12 cellular contexts compared by ENCODE assay signal in genomic region chr5:150180241-150181027, GRCh38. TPM values are rescaled to one million over a fixed set of nuclear protein-coding genes. Genes with fewer than 3 reads are reported as not detected.
DNase-seq lines count a peak whose midpoint lies in the region; ATAC-seq and TF ChIP-seq lines count a peak whose summit lies in the region.
"Had no signal": no experiment of that assay in that cellular context is flagged by ENCODE, and none has a peak within 500 bp of the region (broad histone marks: within the 10 kb centered on the region; RNA-seq: fewer than 3 reads in every experiment).

No MANE protein-coding gene starts in this region.

- no peaks in the 10 kb centered on the region for H3K27me3 Mint-ChIP-seq in osteocyte (ENCODE audit: unreplicated experiment)

- H3K4me1 ChIP-seq in HEK293 (ENCODE audit: control insufficient read depth, insufficient read depth, low read length) (0 out of 2 replicates have a peak, but pooled peaks cover 3% of the 10 kb centered on the region), smooth muscle cell (ENCODE audit: low read depth) (no peaks in the 10 kb centered on the region)

- no peaks in the 10 kb centered on the region for H3K36me3 ChIP-seq in HEK293 (ENCODE audit: control insufficient read depth in 2 of 2, insufficient read depth in 1 of 2, low read length in 2 of 2)
- no peaks in the 10 kb centered on the region for H3K36me3 ChIP-seq in smooth muscle cell (ENCODE audit: low read depth)

- H3K9me3 Mint-ChIP-seq in osteocyte (ENCODE audit: unreplicated experiment), result no peaks in the 10 kb centered on the region
- H3K9me3 Mint-ChIP-seq: activated T-cell treated with anti-CD3 and anti-CD28 coated beads, Interleukin-2, amount 50 U/mL, for 72 hours had no signal

- DNase-seq in cardiac fibroblast (ENCODE audit: low read depth in 2 of 2) (peak; percentile 13 to 91), left lobe of liver (ENCODE audit: low spot score) (peak; percentile 83), smooth muscle cell (lab: John Stamatoyannopoulos, UW; ENCODE audit: unreplicated experiment) (no peak), GOT3 (lab: John Stamatoyannopoulos, UW) (no peak), osteocyte (ENCODE audit: extremely low spot score, unreplicated experiment) (no peak)
- no peak for DNase-seq in activated CD8-positive, alpha-beta memory T cell treated with anti-CD3 and anti-CD28 coated beads, Interleukin-2, amount 50 U/mL, for 4 hours
- DNase-seq: activated T-cell treated with anti-CD3 and anti-CD28 coated beads, Interleukin-2, amount 50 U/mL, for 72 hours; foreskin melanocyte; NCI-H1105 treated with DMSO at 0.1 percent for 48 hours had no signal

- H3K4me1 Mint-ChIP-seq in osteocyte (ENCODE audit: unreplicated experiment), result peaks cover 14% of the 10 kb centered on the region

- no peak overlapping the region for H3K4me3 Mint-ChIP-seq in osteocyte (ENCODE audit: unreplicated experiment)
- H3K4me3 Mint-ChIP-seq: activated T-cell treated with anti-CD3 and anti-CD28 coated beads, Interleukin-2, amount 50 U/mL, for 72 hours had no signal

- no peak overlapping the region for H3K9ac ChIP-seq in smooth muscle cell (ENCODE audit: low read depth)

- H3K4me2 ChIP-seq in smooth muscle cell, result no peak overlapping the region

- TF ChIP-seq CTCF in HEK293 (tag by site-specific recombination; IDR thresholded peaks at IDR 0.05), result no peak
- no peak for TF ChIP-seq CTCF in cardiac fibroblast (IDR thresholded peaks at IDR 0.05; ENCODE audit: low read depth, low read length)
- no peak for TF ChIP-seq CTCF in smooth muscle cell (IDR thresholded peaks at IDR 0.05; ENCODE audit: borderline replicate concordance, insufficient read depth, poor library complexity, severe bottlenecking)
- TF ChIP-seq CTCF in osteocyte (IDR thresholded peaks at IDR 0.05), result no peak

- CTCF ChIA-PET in HEK293 (lab: Yijun Ruan, JAX), result interaction anchor here (0.8 kb wide), 1 partner anchor 25 kb away, joined by 3 read pairs; no protein-coding TSS in a partner anchor

- H2AFZ ChIP-seq in smooth muscle cell (ENCODE audit: low read depth), result no peak overlapping the region

- 75% methylated on average over 18 of the region's 18 CpGs for WGBS in smooth muscle cell (ENCODE audit: low lambda C conversion rate)

- H3K79me2 ChIP-seq in smooth muscle cell (ENCODE audit: low read depth), result no peaks in the 10 kb centered on the region

- no peak overlapping the region for H3K4me3 ChIP-seq in HEK293 (ENCODE audit: low read depth, low read length)
- H3K4me3 ChIP-seq in cardiac fibroblast (replicated peaks in 1 of 2; ENCODE audit: low read depth in 2 of 2, low read length in 2 of 2), result no peak overlapping the region
- H3K4me3 ChIP-seq in smooth muscle cell, result no peak overlapping the region

- no peaks in the 10 kb centered on the region for H3K36me3 Mint-ChIP-seq in osteocyte (ENCODE audit: unreplicated experiment)

- no peaks in the 10 kb centered on the region for H3K9me3 ChIP-seq in HEK293 (ENCODE audit: control insufficient read depth, insufficient read depth, low read depth, low read length)
- H3K9me3 ChIP-seq in smooth muscle cell (replicated peaks; ENCODE audit: low read depth), result no peaks in the 10 kb centered on the region

- peak; percentile 83 for ATAC-seq in left lobe of liver
- ATAC-seq in HG03457 (IDR thresholded peaks at IDR 0.05; ENCODE audit: unreplicated experiment), result no peak
- ATAC-seq: activated T-cell treated with anti-CD3 and anti-CD28 coated beads, Interleukin-2, amount 50 U/mL, for 72 hours had no signal

- H3K27ac ChIP-seq in HEK293 (ENCODE audit: extremely low read depth, low read depth, low read length) (no peak overlapping the region), smooth muscle cell (ENCODE audit: low read depth) (peak overlapping the region; percentile 28)

- H4K20me1 ChIP-seq in smooth muscle cell (ENCODE audit: low read depth), result no peaks in the 10 kb centered on the region

- no peak overlapping the region for H3K27ac Mint-ChIP-seq in osteocyte (ENCODE audit: unreplicated experiment)
- H3K27ac Mint-ChIP-seq: activated T-cell treated with anti-CD3 and anti-CD28 coated beads, Interleukin-2, amount 50 U/mL, for 72 hours had no signal

- no peaks in the 10 kb centered on the region for H3K27me3 ChIP-seq in smooth muscle cell (ENCODE audit: low read depth)

- POLR2A ChIA-PET in HEK293 (lab: Yijun Ruan, JAX), result no interaction called here

- H3F3A ChIP-seq in smooth muscle cell (ENCODE audit: low read depth), result no peaks in the 10 kb centered on the region

TF ChIP-seq in HEK293, 187 proteins besides CTCF, POLR2A, EP300 and RAD21:
- TF ChIP-seq ZFHX2 (tag by site-specific recombination; conservative IDR thresholded peaks at IDR 0.05) (peak; percentile 27; the same call in 1 of the 2 replicates), ZNF398 (tag by site-specific recombination; IDR thresholded peaks at IDR 0.05) (no peak), ZNF366 (tag by site-specific recombination; conservative IDR thresholded peaks at IDR 0.05) (no peak)

RNA-seq across cellular contexts. Expression of gene SLC6A7, which starts 9.4 kb away (rescaled TPM):
- not detected for total RNA-seq in left lobe of liver
- not detected in 2 replicates for total RNA-seq in smooth muscle cell
- polyA plus RNA-seq in smooth muscle cell, result 0.10 TPM in 1 of 2 replicates, not detected in the other
- total RNA-seq in osteocyte, result not detected in 2 replicates
- total RNA-seq: activated T-cell treated with anti-CD3 and anti-CD28 coated beads, Interleukin-2, amount 50 U/mL, for 72 hours had no signal

RNA-seq across cellular contexts. Expression of gene CDX1, which starts 13.9 kb away (rescaled TPM):
- total RNA-seq in left lobe of liver (0.15 TPM), smooth muscle cell (1.4 and 3.9 TPM in 2 replicates), osteocyte (0.71 and 1.0 TPM in 2 replicates)
- polyA plus RNA-seq in smooth muscle cell, result 5.0 and 8.5 TPM in 2 replicates
- total RNA-seq: activated T-cell treated with anti-CD3 and anti-CD28 coated beads, Interleukin-2, amount 50 U/mL, for 72 hours; subcutaneous adipose tissue had no signal

RNA-seq across cellular contexts. Expression of gene PDGFRB, which starts 24.8 kb away (rescaled TPM):
- 12.8 TPM for total RNA-seq in left lobe of liver
- total RNA-seq in smooth muscle cell, result 362 and 370 TPM in 2 replicates
- polyA plus RNA-seq in smooth muscle cell, result 390 and 522 TPM in 2 replicates
- total RNA-seq in osteocyte, result 1,093 and 1,131 TPM in 2 replicates

Comparison
In these comparisons a context has a peak if more than half of its experiments do, and no peak if none do; other contexts are left out.
1. DNase-seq: peak in cardiac fibroblast (2 of 2) and left lobe of liver (single experiment); none in smooth muscle cell (single experiment), GOT3 (single experiment), osteocyte (single experiment) and activated CD8-positive, alpha-beta memory T cell treated with anti-CD3 and anti-CD28 coated beads, Interleukin-2, amount 50 U/mL, for 4 hours (single experiment).
2. RNA of gene PDGFRB, which starts 24.8 kb away (total RNA-seq): 1,093 to 1,131 TPM in osteocyte and 362 to 370 TPM in smooth muscle cell; 12.8 TPM in left lobe of liver (single experiment); every median in the first group is over 10 times any median in the second.